10 cellular contexts compared by ENCODE assay signal in genomic region chr20:5918856-5919633, GRCh38. TPM values are rescaled to one million over a fixed set of nuclear protein-coding genes. Genes with fewer than 3 reads are reported as not detected.
DNase-seq lines count a peak whose midpoint lies in the region; ATAC-seq and TF ChIP-seq lines count a peak whose summit lies in the region.
"Had no signal": no experiment of that assay in that cellular context is flagged by ENCODE, and none has a peak within 500 bp of the region (broad histone marks: within the 10 kb centered on the region; RNA-seq: fewer than 3 reads in every experiment).

No MANE protein-coding gene starts in this region.

- TF ChIP-seq CTCF in thyroid gland (IDR thresholded peaks at IDR 0.05), result no peak

- DNase-seq in activated gamma-delta T cell treated with Interleukin-2 at 50 U/mL for 16 hours (peak; percentile 5), activated gamma-delta T cell (lab: John Stamatoyannopoulos, UW) (no peak), OCI-M1 (lab: John Stamatoyannopoulos, UW) (peak; percentile 14), thyroid gland (no peak)
- DNase-seq in effector memory CD8-positive, alpha-beta T cell, result no peak
- no peak for DNase-seq in stimulated activated naive B cell treated with anti-CD40 and anti-IgM and Interleukin-4, amounts not matched to agents 10 μg/mL and 1 μg/mL and 100 μg/mL, for 72 hours
- DNase-seq: activated CD4-positive, CD25-positive, alpha-beta regulatory T cell treated with anti-CD3 and anti-CD28 coated beads, Interleukin-2, amount 50 U/mL, for 72 hours; DMS79 had no signal

- H3K27me3 ChIP-seq in thyroid gland, result no peaks in the 10 kb centered on the region

- ATAC-seq in effector memory CD8-positive, alpha-beta T cell (replicated peaks), result peak; percentile 83
- ATAC-seq in stimulated activated naive B cell treated with anti-CD40 and anti-IgM and Interleukin-4, amounts not matched to agents 10 μg/mL and 1 μg/mL and 100 μg/mL, for 72 hours (replicated peaks), result peak; percentile 52 to 56
- no peak for ATAC-seq in GM19324 (IDR thresholded peaks at IDR 0.05; ENCODE audit: low FRiP score, unreplicated experiment)
- ATAC-seq in GM19455 (IDR thresholded peaks at IDR 0.05; ENCODE audit: unreplicated experiment), result no peak

- H3K27ac Mint-ChIP-seq in effector memory CD8-positive, alpha-beta T cell, result peak overlapping the region; percentile 41 to 81
- H3K27ac Mint-ChIP-seq in stimulated activated naive B cell treated with anti-CD40 and anti-IgM and Interleukin-4, amounts not matched to agents 10 μg/mL and 1 μg/mL and 100 μg/mL, for 72 hours, result no peak overlapping the region

- intact Hi-C loops in thyroid gland (cut with DNase I), result no loop called here

- no peaks in the 10 kb centered on the region for H3K36me3 Mint-ChIP-seq in effector memory CD8-positive, alpha-beta T cell (ENCODE audit: insufficient read depth)
- H3K36me3 Mint-ChIP-seq in stimulated activated naive B cell treated with anti-CD40 and anti-IgM and Interleukin-4, amounts not matched to agents 10 μg/mL and 1 μg/mL and 100 μg/mL, for 72 hours, result no peaks in the 10 kb centered on the region

- H3K4me3 ChIP-seq in thyroid gland (replicated peaks in 1 of 3), result no peak overlapping the region

- H3K4me1 ChIP-seq in thyroid gland, result no peaks in the 10 kb centered on the region

- H3K27ac ChIP-seq in thyroid gland, result no peak overlapping the region

- H3K36me3 ChIP-seq in thyroid gland, result no peaks in the 10 kb centered on the region

- H3K27me3 Mint-ChIP-seq in effector memory CD8-positive, alpha-beta T cell, result peaks cover 21 to 40% of the 10 kb centered on the region in 2 donors
- H3K27me3 Mint-ChIP-seq in stimulated activated naive B cell treated with anti-CD40 and anti-IgM and Interleukin-4, amounts not matched to agents 10 μg/mL and 1 μg/mL and 100 μg/mL, for 72 hours, result peaks cover 40 to 43% of the 10 kb centered on the region in 2 donors

- no peaks in the 10 kb centered on the region for H3K9me3 Mint-ChIP-seq in effector memory CD8-positive, alpha-beta T cell
- no peaks in the 10 kb centered on the region for H3K9me3 Mint-ChIP-seq in stimulated activated naive B cell treated with anti-CD40 and anti-IgM and Interleukin-4, amounts not matched to agents 10 μg/mL and 1 μg/mL and 100 μg/mL, for 72 hours

- no peak for TF ChIP-seq POLR2A in thyroid gland (IDR thresholded peaks at IDR 0.05)

- 49 to 55% methylated on average over 4 of the region's 4 CpGs for WGBS in thyroid gland, 2 donors

- H3K4me1 Mint-ChIP-seq in effector memory CD8-positive, alpha-beta T cell (ENCODE audit: low read depth in 2 of 2), result peaks cover 14 to 21% of the 10 kb centered on the region in 2 donors
- peaks cover 6 to 8% of the 10 kb centered on the region in 2 donors for H3K4me1 Mint-ChIP-seq in stimulated activated naive B cell treated with anti-CD40 and anti-IgM and Interleukin-4, amounts not matched to agents 10 μg/mL and 1 μg/mL and 100 μg/mL, for 72 hours

- no peaks in the 10 kb centered on the region for H3K9me3 ChIP-seq in thyroid gland

- H3K4me3 Mint-ChIP-seq in effector memory CD8-positive, alpha-beta T cell, result no peak overlapping the region
- no peak overlapping the region for H3K4me3 Mint-ChIP-seq in stimulated activated naive B cell treated with anti-CD40 and anti-IgM and Interleukin-4, amounts not matched to agents 10 μg/mL and 1 μg/mL and 100 μg/mL, for 72 hours

RNA-seq across cellular contexts. Expression of gene CHGB, which starts 7.7 kb away (rescaled TPM):
- 10 to 100 TPM in 1 of 4 donors, 1 to 10 TPM in 1, under 1 TPM in 2; 0.11 to 14.6 (median 1.6) TPM for total RNA-seq in thyroid gland

RNA-seq across cellular contexts. Expression of gene TRMT6, which starts 31.3 kb away (rescaled TPM):
- total RNA-seq in thyroid gland, result 1 to 10 TPM; 6.6 to 9.0 (median 8.8) TPM

RNA-seq across cellular contexts. Expression of gene MCM8, which starts 31.4 kb away (rescaled TPM):
- 1 to 10 TPM; 3.9 to 5.2 (median 4.5) TPM for total RNA-seq in thyroid gland

Comparison
In these comparisons a context has a peak if more than half of its experiments do, and no peak if none do; other contexts are left out.
1. DNase-seq: peak in activated gamma-delta T cell treated with Interleukin-2 at 50 U/mL for 16 hours (single experiment) and OCI-M1 (single experiment); none in activated gamma-delta T cell (single experiment), effector memory CD8-positive, alpha-beta T cell (0 of 3), stimulated activated naive B cell treated with anti-CD40 and anti-IgM and Interleukin-4, amounts not matched to agents 10 μg/mL and 1 μg/mL and 100 μg/mL, for 72 hours (single experiment) and thyroid gland (0 of 2).
2. ATAC-seq: peak in effector memory CD8-positive, alpha-beta T cell (single experiment) and stimulated activated naive B cell treated with anti-CD40 and anti-IgM and Interleukin-4, amounts not matched to agents 10 μg/mL and 1 μg/mL and 100 μg/mL, for 72 hours (2 of 2); none in GM19324 (single experiment) and GM19455 (single experiment).